ENCODE assay signal across 26 cellular contexts in genomic region chr18:50311573-50312106, GRCh38. TPM values are rescaled to one million over a fixed set of nuclear protein-coding genes. Genes with fewer than 3 reads are reported as not detected.
DNase-seq lines count a peak whose midpoint lies in the region; ATAC-seq, FAIRE-seq and TF ChIP-seq lines count a peak whose summit lies in the region.
"Had no signal": no experiment of that assay in that cellular context is flagged by ENCODE, and none has a peak within 500 bp of the region (broad histone marks: within the 10 kb centered on the region; RNA-seq: fewer than 3 reads in every experiment).

No MANE protein-coding gene starts in this region.

- BruUV-seq in Calu3 (replicated peaks; lab: Mats Ljungman, UMichigan): no TSS peak

- CTCF ChIA-PET in Calu3 (lab: Charles Lee): interaction anchor here (0.5 to 0.8 kb wide), 2 partner anchors 39 to 45 kb away, joined by 3 to 4 read pairs; no protein-coding TSS in a partner anchor

- H3K4me3 ChIP-seq in body of pancreas: no peak overlapping the region
- H3K4me3 ChIP-seq in pancreas: no peak overlapping the region
- H3K4me3 ChIP-seq: lower lobe of right lung, psoas muscle, uterus had no signal

- peaks cover 34% of the 10 kb centered on the region for H3K4me1 Mint-ChIP-seq in Calu3 (ENCODE audit: low read depth, unreplicated experiment)
- peaks cover 21% of the 10 kb centered on the region for H3K4me1 Mint-ChIP-seq in stimulated activated naive CD8-positive, alpha-beta T cell treated with anti-CD3 and anti-CD28 coated beads, Interleukin-15, amount 100 ng/mL, for 72 hours

- no peak overlapping the region for H3K27ac ChIP-seq in body of pancreas
- H3K27ac ChIP-seq in pancreas: no peak overlapping the region
- H3K27ac ChIP-seq: lower lobe of right lung, psoas muscle, uterus had no signal

- peaks cover 16% of the 10 kb centered on the region for H3K36me3 Mint-ChIP-seq in Calu3 (ENCODE audit: insufficient read depth, unreplicated experiment)
- H3K36me3 Mint-ChIP-seq: activated naive CD4-positive, alpha-beta T cell treated with anti-CD3 and anti-CD28 coated beads, Interleukin-2, amount 50 U/mL, for 24 hours had no signal

- H3K4me1 ChIP-seq in body of pancreas (peaks cover 7% of the 10 kb centered on the region), pancreas (peaks cover 0 to 11% (median 0%) of the 10 kb centered on the region in 3 donors)
- H3K4me1 ChIP-seq: psoas muscle, uterus had no signal

- TF ChIP-seq CTCF in Calu3 (IDR thresholded peaks at IDR 0.05; ENCODE audit: unreplicated experiment): no peak
- TF ChIP-seq CTCF in body of pancreas (IDR thresholded peaks at IDR 0.05): no peak
- TF ChIP-seq CTCF in pancreas (IDR thresholded peaks at IDR 0.05): no peak

- no peak overlapping the region for H3K27ac Mint-ChIP-seq in Calu3 (ENCODE audit: unreplicated experiment)
- H3K27ac Mint-ChIP-seq in stimulated activated naive CD8-positive, alpha-beta T cell treated with anti-CD3 and anti-CD28 coated beads, Interleukin-15, amount 100 ng/mL, for 72 hours: no peak overlapping the region
- H3K27ac Mint-ChIP-seq: activated naive CD4-positive, alpha-beta T cell treated with anti-CD3 and anti-CD28 coated beads, Interleukin-2, amount 50 U/mL, for 24 hours; T-helper 2 cell treated with Interferon-gamma antibody and Interleukin-4, amounts not matched to agents 5 μg/mL and 100 μg/mL, for 36 hours had no signal

- no peak for FAIRE-seq in pancreas (lab: Jason Lieb, UNC)
- FAIRE-seq: endometrium, islet of Langerhans had no signal

- no peaks in the 10 kb centered on the region for H3K27me3 Mint-ChIP-seq in Calu3 (ENCODE audit: unreplicated experiment)
- no peaks in the 10 kb centered on the region for H3K27me3 Mint-ChIP-seq in stimulated activated naive CD8-positive, alpha-beta T cell treated with anti-CD3 and anti-CD28 coated beads, Interleukin-15, amount 100 ng/mL, for 72 hours

- peak; percentile 49 for ATAC-seq in body of pancreas
- ATAC-seq in pancreas: peak in 3 of 4 donors; percentile 22 to 62 (median 49)
- no peak for ATAC-seq in HG02571 (IDR thresholded peaks at IDR 0.05; ENCODE audit: unreplicated experiment)
- no peak for ATAC-seq in stimulated activated naive CD8-positive, alpha-beta T cell treated with anti-CD3 and anti-CD28 coated beads, Interleukin-15, amount 100 ng/mL, for 72 hours
- ATAC-seq: lower lobe of right lung, psoas muscle had no signal

- TF ChIP-seq POLR2A in body of pancreas (IDR thresholded peaks at IDR 0.05): no peak

- no peaks in the 10 kb centered on the region for H3K9me3 ChIP-seq in body of pancreas
- no peaks in the 10 kb centered on the region for H3K9me3 ChIP-seq in pancreas
- H3K9me3 ChIP-seq: lower lobe of right lung, psoas muscle, uterus had no signal

- intact Hi-C loops in Calu3 (cut with micrococcal nuclease; ENCODE audit: unreplicated experiment): no loop called here
- intact Hi-C loops in body of pancreas (cut with DNase I): no loop called here
- intact Hi-C loops in pancreas (cut with DNase I): no loop called here

- WGBS in body of pancreas, 2 donors: 31 to 38% methylated on average over 3 of the region's 3 CpGs
- WGBS in pancreas, 2 donors: 30% methylated on average over 3 of the region's 3 CpGs

- H3K9me3 Mint-ChIP-seq in Calu3 (ENCODE audit: low read depth, unreplicated experiment): no peaks in the 10 kb centered on the region
- no peaks in the 10 kb centered on the region for H3K9me3 Mint-ChIP-seq in stimulated activated naive CD8-positive, alpha-beta T cell treated with anti-CD3 and anti-CD28 coated beads, Interleukin-15, amount 100 ng/mL, for 72 hours
- H3K9me3 Mint-ChIP-seq: activated naive CD4-positive, alpha-beta T cell treated with anti-CD3 and anti-CD28 coated beads, Interleukin-2, amount 50 U/mL, for 24 hours; dendritic cell treated with granulocyte-macrophage colony-stimulating factor and Interleukin-4, amounts not matched to agents 40 ng/mL and 50 ng/mL, for 4 days; neural crest cell had no signal

- H3K4me3 Mint-ChIP-seq in Calu3 (ENCODE audit: low read depth, unreplicated experiment): no peak overlapping the region
- H3K4me3 Mint-ChIP-seq in stimulated activated naive CD8-positive, alpha-beta T cell treated with anti-CD3 and anti-CD28 coated beads, Interleukin-15, amount 100 ng/mL, for 72 hours: no peak overlapping the region
- H3K4me3 Mint-ChIP-seq: activated naive CD4-positive, alpha-beta T cell treated with anti-CD3 and anti-CD28 coated beads, Interleukin-2, amount 50 U/mL, for 24 hours; dendritic cell treated with granulocyte-macrophage colony-stimulating factor and Interleukin-4, amounts not matched to agents 40 ng/mL and 50 ng/mL, for 4 days; neural crest cell; T-helper 2 cell treated with Interferon-gamma antibody and Interleukin-4, amounts not matched to agents 5 μg/mL and 100 μg/mL, for 36 hours had no signal

- DNase-seq in Calu3: peak; percentile 28
- DNase-seq in MV-4-11 (lab: John Stamatoyannopoulos, UW): peak; percentile 20
- peak; percentile 38 to 55 (median 52) for DNase-seq in body of pancreas
- peak in 3 of 6 donors; percentile 21 to 56 (median 52) for DNase-seq in pancreas
- DNase-seq in anterior cingulate cortex (lab: John Stamatoyannopoulos, UW): no peak
- no peak for DNase-seq in NCI-H1930 (lab: John Stamatoyannopoulos, UW)
- DNase-seq in stimulated activated naive CD8-positive, alpha-beta T cell treated with anti-CD3 and anti-CD28 coated beads, Interleukin-15, amount 100 ng/mL, for 72 hours: no peak
- DNase-seq: ACHN; activated CD4-positive, alpha-beta T cell treated with anti-CD3 and anti-CD28 coated beads, Interleukin-2, amount 50 U/mL, for 4 hours; activated CD4-positive, CD25-positive, alpha-beta regulatory T cell; activated CD8-positive, alpha-beta memory T cell treated with anti-CD3 and anti-CD28 coated beads, Interleukin-2, amount 50 U/mL, for 4 hours; aorta; central memory CD4-positive, alpha-beta T cell; HCEC 1CT; lower lobe of right lung; NCI-H1436; NCI-H524; psoas muscle; uterus had no signal

- H3K36me3 ChIP-seq in body of pancreas (replicated peaks in 1 of 2; ENCODE audit: insufficient read depth in 1 of 2, low read depth in 2 of 2): no peaks in the 10 kb centered on the region
- no peaks in the 10 kb centered on the region for H3K36me3 ChIP-seq in pancreas
- H3K36me3 ChIP-seq: lower lobe of right lung, uterus had no signal

- H3K27me3 ChIP-seq in body of pancreas (no peaks in the 10 kb centered on the region), pancreas (no peaks in the 10 kb centered on the region)
- H3K27me3 ChIP-seq: uterus had no signal

RNA-seq across cellular contexts. Expression of gene CXXC1, which starts 24.1 kb away (rescaled TPM):
- 75.1 and 95.2 TPM in 2 replicates for total RNA-seq in Calu3 (2022)
- total RNA-seq in body of pancreas: 100 to 1,000 TPM in 1 of 2 donors, 10 to 100 TPM in 1; 80.7 to 109 TPM
- total RNA-seq in pancreas: 10 to 100 TPM; 39.6 to 71.1 (median 52.9) TPM
- 100 to 1,000 TPM; 236 to 245 TPM for polyA plus RNA-seq in pancreas

RNA-seq across cellular contexts. Expression of gene MBD1, which starts 30.3 kb away (rescaled TPM):
- total RNA-seq in Calu3 (2022) (70.5 and 88.0 TPM in 2 replicates), body of pancreas (10 to 100 TPM; 44.6 to 63.3 TPM), pancreas (10 to 100 TPM; 27.2 to 46.9 (median 33.4) TPM)
- 10 to 100 TPM; 36.5 to 38.1 TPM for polyA plus RNA-seq in pancreas

RNA-seq across cellular contexts. Expression of gene CFAP53, which starts 45.3 kb away (rescaled TPM):
- total RNA-seq in Calu3 (2022): 0.94 and 0.98 TPM in 2 replicates
- total RNA-seq in body of pancreas: 1 to 10 TPM in 1 of 2 donors, under 1 TPM in 1; 0.78 to 1.3 TPM
- 1 to 10 TPM in 1 of 6 donors, under 1 TPM in 5; 0.25 to 1.5 (median 0.28) TPM for total RNA-seq in pancreas
- polyA plus RNA-seq in pancreas: 1 to 10 TPM; 1.2 to 1.3 TPM

Comparison
In these comparisons a context has a peak if more than half of its experiments do, and no peak if none do; other contexts are left out.
1. DNase-seq: peak in Calu3 (single experiment), MV-4-11 (single experiment) and body of pancreas (4 of 4); none in anterior cingulate cortex (0 of 58), NCI-H1930 (0 of 2) and stimulated activated naive CD8-positive, alpha-beta T cell treated with anti-CD3 and anti-CD28 coated beads, Interleukin-15, amount 100 ng/mL, for 72 hours (0 of 2).
2. ATAC-seq: peak in body of pancreas (single experiment) and pancreas (3 of 4); none in HG02571 (single experiment) and stimulated activated naive CD8-positive, alpha-beta T cell treated with anti-CD3 and anti-CD28 coated beads, Interleukin-15, amount 100 ng/mL, for 72 hours (single experiment).